In genomic region chr19:32373614-32374295, GRCh38 we compare ENCODE assay signal across 8 cellular contexts. TPM values are rescaled to one million over a fixed set of nuclear protein-coding genes. Genes with fewer than 3 reads are reported as not detected.
DNase-seq lines count a peak whose midpoint lies in the region; ATAC-seq and TF ChIP-seq lines count a peak whose summit lies in the region.

No MANE protein-coding gene starts in this region.

- H3K9ac ChIP-seq in mesenchymal stem cell (ENCODE audit: low read length) = peak overlapping the region; percentile 43

- no peak overlapping the region for H2AFZ ChIP-seq in mesenchymal stem cell (ENCODE audit: low read depth, low read length)

- ATAC-seq in HG03039 (IDR thresholded peaks at IDR 0.05; ENCODE audit: unreplicated experiment) (no peak), GM18868 (IDR thresholded peaks at IDR 0.05; ENCODE audit: unreplicated experiment) (no peak), HG03439 (IDR thresholded peaks at IDR 0.05; ENCODE audit: unreplicated experiment) (no peak)

- H2BK5ac ChIP-seq in mesenchymal stem cell (ENCODE audit: low read depth, low read length, poor library complexity, severe bottlenecking) = peak overlapping the region; percentile 71

- no peak overlapping the region for H2AK5ac ChIP-seq in mesenchymal stem cell (ENCODE audit: low read length, severe bottlenecking)

- H4K8ac ChIP-seq in mesenchymal stem cell (ENCODE audit: low read length) = no peak overlapping the region

- H3K4me2 ChIP-seq in mesenchymal stem cell (ENCODE audit: low read length, poor library complexity, severe bottlenecking) = peak overlapping the region; percentile 57

- no peak overlapping the region for H2BK15ac ChIP-seq in mesenchymal stem cell (ENCODE audit: low read depth, poor library complexity, severe bottlenecking)

- H3K14ac ChIP-seq in mesenchymal stem cell (ENCODE audit: low read length in 2 of 2) = no peak overlapping the region

- H3K4me1 ChIP-seq in mesenchymal stem cell (ENCODE audit: control insufficient read depth, insufficient read depth, low read depth, low read length) = peaks cover 7% of the 10 kb centered on the region

- H3K4me3 ChIP-seq in coronary artery = peak overlapping the region; percentile 39
- H3K4me3 ChIP-seq in mesenchymal stem cell (ENCODE audit: insufficient read depth in 1 of 2, low read depth in 1 of 2, low read length in 2 of 2) = peak overlapping the region in 1 of 2 experiments; percentile 33

- DNase-seq in COLO668 (lab: John Stamatoyannopoulos, UW; ENCODE audit: unreplicated experiment) (peak; percentile 66), NCI-H446 treated with DMSO at 0.1 percent for 48 hours (lab: John Stamatoyannopoulos, UW) (peak; percentile 2), coronary artery (ENCODE audit: low spot score) (peak; percentile 79), mesenchymal stem cell (peak; percentile 99)
- DNase-seq in NK-92 treated with Interleukin-12 subunit alpha and Interleukin-12 subunit beta, amount 100 ng/mL, for 24 hours (lab: John Stamatoyannopoulos, UW) = no peak

- no peak overlapping the region for H3K18ac ChIP-seq in mesenchymal stem cell (ENCODE audit: low read depth in 1 of 2, low read length in 2 of 2)

- no peaks in the 10 kb centered on the region for H3K27me3 ChIP-seq in mesenchymal stem cell (ENCODE audit: control insufficient read depth in 1 of 2, insufficient read depth in 1 of 2, low read length in 2 of 2)

- H3K36me3 ChIP-seq in mesenchymal stem cell (ENCODE audit: control insufficient read depth in 1 of 2, insufficient read depth in 2 of 2, low read depth in 1 of 2, low read length in 2 of 2) = peaks cover 29 to 69% of the 10 kb centered on the region in 2 experiments

- H3K4ac ChIP-seq in mesenchymal stem cell (ENCODE audit: low read depth in 1 of 2, low read length in 2 of 2) = no peak overlapping the region

- no peak overlapping the region for H2BK12ac ChIP-seq in mesenchymal stem cell (ENCODE audit: low read length in 2 of 2)

- H3K23ac ChIP-seq in mesenchymal stem cell (ENCODE audit: low read length in 2 of 2) = no peak overlapping the region

- H3K9me3 ChIP-seq in mesenchymal stem cell (ENCODE audit: control insufficient read depth, low read length) = no peaks in the 10 kb centered on the region

- peaks cover 34% of the 10 kb centered on the region for H3K79me1 ChIP-seq in mesenchymal stem cell (replicated peaks; ENCODE audit: low read length, poor library complexity, severe bottlenecking)

- H3K27ac ChIP-seq in coronary artery (peak overlapping the region; percentile 25 to 71), mesenchymal stem cell (ENCODE audit: low read length, poor library complexity, severe bottlenecking) (peak overlapping the region; percentile 95)

- no peak overlapping the region for H2BK120ac ChIP-seq in mesenchymal stem cell (ENCODE audit: low read depth, low read length)

- H4K91ac ChIP-seq in mesenchymal stem cell (ENCODE audit: low read length) = no peak overlapping the region

- no peak for TF ChIP-seq CTCF in coronary artery (IDR thresholded peaks at IDR 0.05)

- 0% methylated on average over 5 of the region's 9 CpGs for WGBS in mesenchymal stem cell

RNA-seq across cellular contexts. Expression of gene ZNF507, which starts 28.3 kb away (rescaled TPM):
- polyA plus RNA-seq in mesenchymal stem cell (2013, experiment 1 of 2) = 8.9 TPM
- 8.9 TPM for polyA plus RNA-seq in mesenchymal stem cell (2013, experiment 2 of 2)

RNA-seq across cellular contexts. Expression of gene DPY19L3, which starts 31.8 kb away (rescaled TPM):
- 25.6 TPM for polyA plus RNA-seq in mesenchymal stem cell (2013, experiment 1 of 2)
- 24.9 TPM for polyA plus RNA-seq in mesenchymal stem cell (2013, experiment 2 of 2)
